Comparison of ENCODE assay signal across 11 cellular contexts in genomic region chr16:84582958-84583516, GRCh38. TPM values are rescaled to one million over a fixed set of nuclear protein-coding genes. Genes with fewer than 3 reads are reported as not detected.
DNase-seq lines count a peak whose midpoint lies in the region; ATAC-seq and TF ChIP-seq lines count a peak whose summit lies in the region.
"Had no signal": no experiment of that assay in that cellular context is flagged by ENCODE, and none has a peak within 500 bp of the region (broad histone marks: within the 10 kb centered on the region; RNA-seq: fewer than 3 reads in every experiment).

No MANE protein-coding gene starts in this region.

- intact Hi-C loops in A673 (cut with micrococcal nuclease; ENCODE audit: unreplicated experiment) = no loop called here

- no peak for ATAC-seq in CD4-positive, CD25-positive, alpha-beta regulatory T cell (ENCODE audit: low read depth in 2 of 2)
- ATAC-seq in GM21528 (IDR thresholded peaks at IDR 0.05; ENCODE audit: low FRiP score, unreplicated experiment) = no peak
- ATAC-seq: right cardiac atrium had no signal

- no peak overlapping the region for H3K27ac ChIP-seq in CD4-positive, CD25-positive, alpha-beta regulatory T cell (ENCODE audit: insufficient read depth, low read length, poor library complexity, severe bottlenecking)
- no peak overlapping the region for H3K27ac ChIP-seq in A673 (ENCODE audit: low read depth, low read length, poor library complexity, severe bottlenecking)

- no peak for TF ChIP-seq CTCF in nephron (IDR thresholded peaks at IDR 0.05; ENCODE audit: unreplicated experiment in 3 of 3)
- no peak for TF ChIP-seq CTCF in A673 (conservative IDR thresholded peaks at IDR 0.05; ENCODE audit: low read depth, low read length)

- BruUV-seq in A673 (replicated peaks; lab: Mats Ljungman, UMichigan) = no TSS peak

- peaks cover 24 to 59% (median 44%) of the 10 kb centered on the region in 4 donors for H3K4me1 Mint-ChIP-seq in CD4-positive, CD25-positive, alpha-beta regulatory T cell
- H3K4me1 Mint-ChIP-seq in nephron = peaks cover 16% of the 10 kb centered on the region

- DNase-seq in CD4-positive, CD25-positive, alpha-beta regulatory T cell = no peak
- peak; percentile 39 for DNase-seq in MG63
- DNase-seq in dedifferentiated amniotic fluid mesenchymal stem cell (ENCODE audit: extremely low spot score) = peak; percentile 17
- DNase-seq in A673 (ENCODE audit: low spot score) = no peak
- DNase-seq in OCI-M1 (lab: John Stamatoyannopoulos, UW) = no peak
- no peak for DNase-seq in NCI-H510A treated with DMSO at 0.1 percent for 48 hours (lab: John Stamatoyannopoulos, UW)
- DNase-seq: DMS79, NCI-H510A, right cardiac atrium had no signal

- H3K27ac Mint-ChIP-seq in CD4-positive, CD25-positive, alpha-beta regulatory T cell = peak overlapping the region; percentile 63 to 75 (median 72)
- H3K27ac Mint-ChIP-seq in nephron = peak overlapping the region; percentile 10 to 82 (median 39)

- H3K4me3 Mint-ChIP-seq in CD4-positive, CD25-positive, alpha-beta regulatory T cell = no peak overlapping the region
- H3K4me3 Mint-ChIP-seq in nephron = no peak overlapping the region

- POLR2A ChIA-PET in A673 (lab: Charles Lee; ENCODE audit: low non-redundant PET) = no interaction called here

- CTCF ChIA-PET in A673 (lab: Charles Lee) = no interaction called here

- H3K9me3 Mint-ChIP-seq in CD4-positive, CD25-positive, alpha-beta regulatory T cell = peaks cover 0 to 3% (median 0%) of the 10 kb centered on the region in 7 donors
- no peaks in the 10 kb centered on the region for H3K9me3 Mint-ChIP-seq in nephron

- no peaks in the 10 kb centered on the region for H3K27me3 Mint-ChIP-seq in CD4-positive, CD25-positive, alpha-beta regulatory T cell
- no peaks in the 10 kb centered on the region for H3K27me3 Mint-ChIP-seq in nephron (ENCODE audit: low read depth)

- H3K4me1 ChIP-seq in CD4-positive, CD25-positive, alpha-beta regulatory T cell (ENCODE audit: control insufficient read depth, insufficient read depth, low read length, poor library complexity, severe bottlenecking) = no peaks in the 10 kb centered on the region
- no peaks in the 10 kb centered on the region for H3K4me1 ChIP-seq in A673 (ENCODE audit: insufficient read depth, low read length, poor library complexity, severe bottlenecking)

- peaks cover 55% of the 10 kb centered on the region for H3K36me3 ChIP-seq in CD4-positive, CD25-positive, alpha-beta regulatory T cell (ENCODE audit: control insufficient read depth, insufficient read depth, low read length)
- H3K36me3 ChIP-seq in MG63 (peaks cover 2% of the 10 kb centered on the region), A673 (ENCODE audit: insufficient read depth, low read length, poor library complexity, severe bottlenecking) (no peaks in the 10 kb centered on the region)

- no peak overlapping the region for H3K4me3 ChIP-seq in CD4-positive, CD25-positive, alpha-beta regulatory T cell (ENCODE audit: low read depth, low read length)
- H3K4me3 ChIP-seq in MG63 = no peak overlapping the region
- H3K4me3 ChIP-seq in A673 (ENCODE audit: low read depth, low read length, poor library complexity, severe bottlenecking) = no peak overlapping the region

- H3K36me3 Mint-ChIP-seq in CD4-positive, CD25-positive, alpha-beta regulatory T cell = peaks cover 21% of the 10 kb centered on the region
- H3K36me3 Mint-ChIP-seq in nephron (ENCODE audit: low read depth) = peaks cover 30% of the 10 kb centered on the region

- H3K27me3 ChIP-seq in CD4-positive, CD25-positive, alpha-beta regulatory T cell (ENCODE audit: control insufficient read depth, insufficient read depth, low read length) = no peaks in the 10 kb centered on the region
- no peaks in the 10 kb centered on the region for H3K27me3 ChIP-seq in MG63
- H3K27me3 ChIP-seq in A673 (replicated peaks; ENCODE audit: insufficient read depth, low read depth, low read length, poor library complexity) = no peaks in the 10 kb centered on the region

- no peaks in the 10 kb centered on the region for H3K9me3 ChIP-seq in CD4-positive, CD25-positive, alpha-beta regulatory T cell (ENCODE audit: control insufficient read depth in 2 of 2, low read length in 2 of 2)
- H3K9me3 ChIP-seq in MG63 (no peaks in the 10 kb centered on the region), A673 (ENCODE audit: low read depth, low read length, poor library complexity, severe bottlenecking) (no peaks in the 10 kb centered on the region)

RNA-seq across cellular contexts. Expression of gene COTL1, which starts 34.8 kb away (rescaled TPM):
- total RNA-seq in CD4-positive, CD25-positive, alpha-beta regulatory T cell = 353 TPM
- 100 to 1,000 TPM; 450 to 761 (median 584) TPM for polyA plus RNA-seq in CD4-positive, CD25-positive, alpha-beta regulatory T cell
- total RNA-seq in MG63 (2014; rRNA removed; shearing (Covaris generic); ENCODE audit: low replicate concordance) = 172 and 175 TPM in 2 replicates
- 34.1 and 35.9 TPM in 2 replicates for total RNA-seq in A673 (2021)

Comparison
In these comparisons a context has a peak if more than half of its experiments do, and no peak if none do; other contexts are left out.
1. DNase-seq: peak in MG63 (single experiment) and dedifferentiated amniotic fluid mesenchymal stem cell (single experiment); none in CD4-positive, CD25-positive, alpha-beta regulatory T cell (0 of 3), A673 (single experiment), OCI-M1 (single experiment) and NCI-H510A treated with DMSO at 0.1 percent for 48 hours (single experiment).